In genomic region chr1:115987623-115988022, GRCh38 we compare ENCODE assay signal across 23 cellular contexts.
"Had no signal": no experiment of that assay in that cellular context is flagged by ENCODE, and none has a peak within 500 bp of the region (broad histone marks: within the 10 kb centered on the region; RNA-seq: fewer than 3 reads in every experiment).

No MANE protein-coding gene starts in this region.

- DNase-seq: naive thymus-derived CD4-positive, alpha-beta T cell; natural killer cell; nucleus accumbens; pancreas; psoas muscle; right cardiac atrium; right lobe of liver; sigmoid colon; small intestine; stimulated activated CD4-positive, alpha-beta T cell treated with anti-CD3 and anti-CD28 coated beads, Interleukin-15, amount 100 ng/mL, for 24 hours; stimulated activated CD4-positive, alpha-beta T cell treated with anti-CD3 and anti-CD28 coated beads, Interleukin-2, amount 100 ng/mL, for 24 hours; stimulated activated CD4-positive, alpha-beta T cell treated with anti-CD3 and anti-CD28 coated beads, Interleukin-2, amount 100 ng/mL, for 48 hours; stimulated activated CD4-positive, alpha-beta T cell treated with anti-CD3 and anti-CD28 coated beads, Interleukin-4, amount 100 ng/mL, for 24 hours; stimulated activated naive B cell treated with anti-CD40 and anti-IgM and Interleukin-4, amounts not matched to agents 10 μg/mL and 1 μg/mL and 100 μg/mL, for 72 hours; stimulated activated naive CD4-positive, alpha-beta T cell treated with Interleukin-2 at 50 U/mL for 16 hours; stomach; thyroid gland; trophoblast cell; upper lobe of left lung had no signal

- H3K36me3 ChIP-seq: neural progenitor cell, sigmoid colon, thoracic aorta, thyroid gland, tibial nerve, vagina had no signal

- H3K27me3 ChIP-seq: neural progenitor cell, pancreas, right lobe of liver, sigmoid colon, stomach, thyroid gland, tibial nerve, upper lobe of left lung, vagina had no signal

- H3K27ac ChIP-seq: neural progenitor cell, pancreas, psoas muscle, right lobe of liver, sigmoid colon, stomach, thoracic aorta, thyroid gland, tibial nerve, upper lobe of left lung, vagina had no signal

- H3K4me1 ChIP-seq: neural progenitor cell, pancreas, psoas muscle, right lobe of liver, sigmoid colon, thyroid gland, tibial nerve, upper lobe of left lung, vagina had no signal

- H3K9me3 ChIP-seq: pancreas, psoas muscle, right lobe of liver, sigmoid colon, stomach, thoracic aorta, thyroid gland, tibial nerve, upper lobe of left lung, vagina had no signal

- H3K4me3 ChIP-seq: neural progenitor cell, pancreas, psoas muscle, right lobe of liver, sigmoid colon, stomach, thoracic aorta, thyroid gland, tibial nerve, upper lobe of left lung, vagina had no signal
